ENCODE assay signal across 31 cellular contexts in genomic region chr6:20808984-20809383, GRCh38.
DNase-seq lines count a peak whose midpoint lies in the region; ATAC-seq and TF ChIP-seq lines count a peak whose summit lies in the region.
"Had no signal": no experiment of that assay in that cellular context is flagged by ENCODE, and none has a peak within 500 bp of the region (broad histone marks: within the 10 kb centered on the region; RNA-seq: fewer than 3 reads in every experiment).

No MANE protein-coding gene starts in this region.

- H2AFZ ChIP-seq in IMR-90 (replicated peaks; ENCODE audit: low read length, poor library complexity) (no peak overlapping the region), smooth muscle cell (ENCODE audit: low read depth) (peak overlapping the region; percentile 21)

- TF ChIP-seq CTCF in IMR-90 (conservative IDR thresholded peaks at IDR 0.05; ENCODE audit: low read depth, low read length) = no peak
- no peak for TF ChIP-seq CTCF in endodermal cell (conservative IDR thresholded peaks at IDR 0.05)
- no peak for TF ChIP-seq CTCF in left lung (IDR thresholded peaks at IDR 0.05)
- TF ChIP-seq CTCF in smooth muscle cell (IDR thresholded peaks at IDR 0.05; ENCODE audit: borderline replicate concordance, insufficient read depth, poor library complexity, severe bottlenecking) = no peak
- no peak for TF ChIP-seq CTCF in GM13976 (IDR thresholded peaks at IDR 0.05; ENCODE audit: borderline replicate concordance, control extremely low read depth, extremely low read depth, insufficient read depth, missing control alignments)

- TF ChIP-seq POLR2A in IMR-90 (IDR thresholded peaks at IDR 0.05; ENCODE audit: low read depth, low read length) = no peak

- in situ Hi-C loops in IMR-90 (cut with MboI; ENCODE audit: low sequenced_read_pairs) (no loop called here), GM13976 (cut with MboI; ENCODE audit: low sequenced_read_pairs, unreplicated experiment) (no loop called here)

- H3K9me3 Mint-ChIP-seq in endodermal cell = peaks cover 21% of the 10 kb centered on the region

- H2BK20ac ChIP-seq in IMR-90 (ENCODE audit: low read depth, low read length) = no peak overlapping the region

- H2BK15ac ChIP-seq in IMR-90 (ENCODE audit: low read depth, low read length) = peak overlapping the region; percentile 40; the same call in 1 of the 3 replicates

- H4K5ac ChIP-seq in IMR-90 (ENCODE audit: low read depth, low read length) = no peak overlapping the region

- BruUV-seq in IMR-90 (replicated peaks; lab: Mats Ljungman, UMichigan) = no TSS peak

- no CpG with 5 or more reads among the region's 2 CpGs for WGBS in IMR-90 (ENCODE audit: extremely low coverage in 2 of 2, insufficient read length in 1 of 2), 2 experiments
- 96% methylated on average over 2 of the region's 2 CpGs; no CpG with 5 or more reads in 1 of the 2 experiments for WGBS in endodermal cell (ENCODE audit: insufficient coverage in 1 of 2, insufficient read length in 1 of 2), 2 experiments
- WGBS in smooth muscle cell (ENCODE audit: low lambda C conversion rate) = 27% methylated on average over 2 of the region's 2 CpGs

- H3K36me3 Mint-ChIP-seq in endodermal cell (ENCODE audit: low read depth) = peaks cover 14% of the 10 kb centered on the region

- peaks cover 3% of the 10 kb centered on the region for H3K9me1 ChIP-seq in IMR-90 (ENCODE audit: insufficient read depth, low read length)

- no peaks in the 10 kb centered on the region for H3K79me2 ChIP-seq in smooth muscle cell (ENCODE audit: low read depth)

- H2AK9ac ChIP-seq in IMR-90 (replicated peaks; ENCODE audit: low read depth, low read length, poor library complexity) = no peak overlapping the region

- peaks cover 8% of the 10 kb centered on the region for H3K4me1 ChIP-seq in IMR-90 (ENCODE audit: control insufficient read depth, insufficient read depth, low read length)
- H3K4me1 ChIP-seq in endodermal cell (ENCODE audit: control insufficient read depth, insufficient read depth, low read length) = peaks cover 2% of the 10 kb centered on the region
- no peaks in the 10 kb centered on the region for H3K4me1 ChIP-seq in left lung
- H3K4me1 ChIP-seq in smooth muscle cell (ENCODE audit: low read depth) = peaks cover 11% of the 10 kb centered on the region
- H3K4me1 ChIP-seq: BLaER1 treated with 17β-estradiol and CSF1 and Interleukin-3, amounts not matched to agents 10 nM and 100 nM; pancreas; Peyer's patch had no signal

- peaks cover 9% of the 10 kb centered on the region for H3F3A ChIP-seq in smooth muscle cell (ENCODE audit: low read depth)

- H3K4me3 ChIP-seq in IMR-90 (ENCODE audit: insufficient read depth, low read depth, low read length) = no peak overlapping the region
- H3K4me3 ChIP-seq in endodermal cell (ENCODE audit: low read length) = no peak overlapping the region
- H3K4me3 ChIP-seq in left lung = no peak overlapping the region
- H3K4me3 ChIP-seq in smooth muscle cell = no peak overlapping the region
- H3K4me3 ChIP-seq: BLaER1 treated with 17β-estradiol and CSF1 and Interleukin-3, amounts not matched to agents 10 nM and 100 nM; cardiac muscle cell; coronary artery; GM12878; HAP-1; lung; pancreas; Peyer's patch; transverse colon had no signal

- no peak overlapping the region for H2AK5ac ChIP-seq in IMR-90 (ENCODE audit: low read depth, low read length)

- POLR2A ChIA-PET in IMR-90 (lab: Charles Lee; ENCODE audit: unreplicated experiment) = no interaction called here

- H3K27ac Mint-ChIP-seq in endodermal cell = peak overlapping the region; percentile 3
- H3K27ac Mint-ChIP-seq: activated CD8-positive, alpha-beta T cell treated with anti-CD3 and anti-CD28 coated beads for 36 hours; activated naive CD4-positive, alpha-beta T cell treated with anti-CD3 and anti-CD28 coated beads, Interleukin-2, amount 50 U/mL, for 72 hours had no signal

- peaks cover 24% of the 10 kb centered on the region for H3K4me1 Mint-ChIP-seq in endodermal cell

- H3K14ac ChIP-seq in IMR-90 (replicated peaks; ENCODE audit: low read depth, low read length) = no peak overlapping the region

- H3K9ac ChIP-seq in IMR-90 (ENCODE audit: low read depth, low read length) (no peak overlapping the region), endodermal cell (ENCODE audit: extremely low read depth, low read length, poor library complexity, severe bottlenecking) (no peak overlapping the region), smooth muscle cell (ENCODE audit: low read depth) (no peak overlapping the region)
- H3K9ac ChIP-seq: BLaER1 treated with 17β-estradiol and CSF1 and Interleukin-3, amounts not matched to agents 10 nM and 100 nM had no signal

- H4K8ac ChIP-seq in IMR-90 (ENCODE audit: low read depth in 2 of 2, low read length in 2 of 2) = no peak overlapping the region

- DNase-seq in IMR-90 (no peak), endodermal cell (no peak), left lung (no peak), smooth muscle cell (lab: John Stamatoyannopoulos, UW; ENCODE audit: unreplicated experiment) (no peak), GM13976 (ENCODE audit: low spot score) (no peak), dedifferentiated amniotic fluid mesenchymal stem cell (ENCODE audit: extremely low spot score) (no peak)
- DNase-seq: activated CD8-positive, alpha-beta T cell treated with anti-CD3 and anti-CD28 coated beads for 36 hours; anterior cingulate cortex; DMS153; effector memory CD4-positive, alpha-beta T cell; foreskin melanocyte; Karpas-422; kidney glomerular epithelial cell; NCI-H146; NCI-H2107; NCI-H345; NCI-H748 treated with DMSO at 0.1 percent for 48 hours; pancreas; Peyer's patch; stimulated activated CD4-positive, alpha-beta T cell treated with anti-CD3 and anti-CD28 coated beads, Interleukin-4, amount 100 ng/mL, for 1 hour; transverse colon had no signal

- H3K4ac ChIP-seq in IMR-90 (ENCODE audit: low read depth, low read length) = peak overlapping the region; percentile 47; the same call in 1 of the 2 replicates

- intact Hi-C loops in IMR-90 (cut with micrococcal nuclease) (no loop called here), left lung (cut with DNase I) (no loop called here)

- H3K27me3 ChIP-seq in IMR-90 (ENCODE audit: control insufficient read depth, insufficient read depth, low read length) (no peaks in the 10 kb centered on the region), endodermal cell (ENCODE audit: control insufficient read depth, insufficient read depth, low read length, poor library complexity, severe bottlenecking) (no peaks in the 10 kb centered on the region), left lung (no peaks in the 10 kb centered on the region), smooth muscle cell (ENCODE audit: low read depth) (no peaks in the 10 kb centered on the region)
- H3K27me3 ChIP-seq: BLaER1 treated with 17β-estradiol and CSF1 and Interleukin-3, amounts not matched to agents 10 nM and 100 nM; cardiac muscle cell; pancreas; Peyer's patch; transverse colon had no signal

- no peak overlapping the region; the same call in 1 of the 2 replicates for H3K27ac ChIP-seq in IMR-90 (ENCODE audit: insufficient read depth, low read length)
- H3K27ac ChIP-seq in endodermal cell (ENCODE audit: low read depth, low read length) = no peak overlapping the region
- peak overlapping the region in 1 of 2 donors; percentile 39 for H3K27ac ChIP-seq in left lung
- H3K27ac ChIP-seq in smooth muscle cell (ENCODE audit: low read depth) = peak overlapping the region; percentile 51
- H3K27ac ChIP-seq: BLaER1 treated with 17β-estradiol and CSF1 and Interleukin-3, amounts not matched to agents 10 nM and 100 nM; cardiac muscle cell; coronary artery; pancreas; Peyer's patch had no signal

- no peaks in the 10 kb centered on the region for H3K36me3 ChIP-seq in IMR-90 (ENCODE audit: control insufficient read depth, insufficient read depth, low read length)
- peaks cover 8% of the 10 kb centered on the region for H3K36me3 ChIP-seq in endodermal cell (ENCODE audit: control insufficient read depth, insufficient read depth, low read length)
- no peaks in the 10 kb centered on the region for H3K36me3 ChIP-seq in left lung
- no peaks in the 10 kb centered on the region for H3K36me3 ChIP-seq in smooth muscle cell (ENCODE audit: low read depth)
- H3K36me3 ChIP-seq: cardiac muscle cell, HAP-1, pancreas, Peyer's patch, transverse colon had no signal

- dilution Hi-C loops in IMR-90 (cut with HindIII; ENCODE audit: low sequenced_read_pairs, unreplicated experiment) = no loop called here

- peak overlapping the region; percentile 8 for H2BK5ac ChIP-seq in IMR-90 (ENCODE audit: low read depth, low read length, poor library complexity, severe bottlenecking)

- no peaks in the 10 kb centered on the region for H3K27me3 Mint-ChIP-seq in endodermal cell (ENCODE audit: insufficient read depth)
- H3K27me3 Mint-ChIP-seq: activated CD8-positive, alpha-beta T cell treated with anti-CD3 and anti-CD28 coated beads for 36 hours had no signal

- no peak overlapping the region; the same call in 1 of the 2 replicates for H3K23ac ChIP-seq in IMR-90 (ENCODE audit: low read depth, low read length)

- H3K4me2 ChIP-seq in IMR-90 (ENCODE audit: low read depth, low read length) (no peak overlapping the region), smooth muscle cell (peak overlapping the region; percentile 21)
- H3K4me2 ChIP-seq: BLaER1 treated with 17β-estradiol and CSF1 and Interleukin-3, amounts not matched to agents 10 nM and 100 nM had no signal

- no peaks in the 10 kb centered on the region for H4K20me1 ChIP-seq in IMR-90 (ENCODE audit: insufficient read depth, low read length)
- no peaks in the 10 kb centered on the region for H4K20me1 ChIP-seq in smooth muscle cell (ENCODE audit: low read depth)
- H4K20me1 ChIP-seq: BLaER1 treated with 17β-estradiol and CSF1 and Interleukin-3, amounts not matched to agents 10 nM and 100 nM had no signal

- no peak overlapping the region for H3K4me3 Mint-ChIP-seq in endodermal cell
- H3K4me3 Mint-ChIP-seq: activated CD8-positive, alpha-beta T cell treated with anti-CD3 and anti-CD28 coated beads for 36 hours; neural crest cell had no signal

- H3K9me3 ChIP-seq in IMR-90 (ENCODE audit: control insufficient read depth, insufficient read depth, low read length) (no peaks in the 10 kb centered on the region; the same call in 1 of the 2 replicates), endodermal cell (ENCODE audit: control insufficient read depth, low read length) (peaks cover 35% of the 10 kb centered on the region), left lung (peaks cover 0 to 18% of the 10 kb centered on the region in 2 donors), smooth muscle cell (replicated peaks; ENCODE audit: low read depth) (no peaks in the 10 kb centered on the region)
- H3K9me3 ChIP-seq: HAP-1, Peyer's patch, transverse colon had no signal

- H3K56ac ChIP-seq in IMR-90 (ENCODE audit: extremely low read depth, insufficient read depth, low read length) = no peak overlapping the region

- ATAC-seq in IMR-90 (ENCODE audit: low read depth) = peak; percentile 5; the same call in 1 of the 2 replicates
- ATAC-seq in left lung = peak; percentile 15
- ATAC-seq in HG03280 (IDR thresholded peaks at IDR 0.05; ENCODE audit: unreplicated experiment) = no peak
- ATAC-seq: activated CD8-positive, alpha-beta T cell treated with anti-CD3 and anti-CD28 coated beads for 36 hours; activated naive CD4-positive, alpha-beta T cell treated with anti-CD3 and anti-CD28 coated beads, Interleukin-2, amount 50 U/mL, for 72 hours; GM12878; HepG2; pancreas had no signal

- H4K91ac ChIP-seq in IMR-90 (ENCODE audit: insufficient read depth, low read depth, low read length) = no peak overlapping the region

- no peak for TF ChIP-seq RAD21 in IMR-90 (IDR thresholded peaks at IDR 0.05; ENCODE audit: low read length)

- no peak overlapping the region for H3K18ac ChIP-seq in IMR-90 (ENCODE audit: low read depth, low read length)

- CTCF ChIA-PET in IMR-90 (lab: Yijun Ruan, JAX) = interaction anchor here (0.5 kb wide), 1 partner anchor 58 kb away, joined by 3 read pairs; no protein-coding TSS in a partner anchor

- peaks cover 3 to 5% of the 10 kb centered on the region in 2 experiments; a peak in 2 of 4 replicates for H3K79me1 ChIP-seq in IMR-90 (ENCODE audit: low read depth in 1 of 2, low read length in 2 of 2)

- H2BK120ac ChIP-seq in IMR-90 (ENCODE audit: low read depth, low read length) = no peak overlapping the region
